1 cellular context compared by ENCODE assay signal in the genomic region with DNA sequence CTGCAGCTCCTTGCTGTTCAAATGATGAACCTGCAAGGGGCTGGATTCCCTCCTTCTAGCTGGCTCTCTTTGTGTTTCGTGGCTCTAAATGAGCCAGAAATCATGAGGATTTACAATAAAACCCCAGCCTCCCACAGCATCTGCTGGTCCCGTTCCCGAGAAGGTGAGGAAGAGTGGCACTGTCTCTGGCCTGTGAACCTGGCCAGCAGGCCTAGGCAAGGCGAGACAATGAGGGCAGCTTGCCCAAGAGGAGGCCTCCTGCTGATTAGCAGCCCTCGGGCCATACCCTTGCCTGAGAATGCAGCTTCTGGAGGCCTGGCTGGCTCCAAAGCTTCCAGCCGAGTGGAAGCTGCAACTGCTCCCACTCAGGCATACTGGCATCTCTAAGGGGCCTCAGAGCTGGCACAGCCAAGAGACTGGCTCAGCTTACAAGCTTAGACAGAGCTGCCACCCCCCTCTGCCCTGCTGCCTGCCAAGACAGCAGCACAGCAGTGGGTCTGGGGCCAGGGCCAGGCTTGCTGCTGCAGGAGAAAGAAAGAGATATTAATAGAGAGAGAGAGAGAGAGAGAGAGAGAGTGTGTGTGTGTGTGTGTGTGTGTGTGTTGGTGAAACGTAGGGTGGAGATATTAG.
TF ChIP-seq lines count a peak whose summit lies in the region.

No MANE protein-coding gene starts in this region.

TF ChIP-seq in GM12878, 131 proteins besides CTCF, POLR2A, EP300 and RAD21 (continued from another document):
- TF ChIP-seq, protein P1, sequence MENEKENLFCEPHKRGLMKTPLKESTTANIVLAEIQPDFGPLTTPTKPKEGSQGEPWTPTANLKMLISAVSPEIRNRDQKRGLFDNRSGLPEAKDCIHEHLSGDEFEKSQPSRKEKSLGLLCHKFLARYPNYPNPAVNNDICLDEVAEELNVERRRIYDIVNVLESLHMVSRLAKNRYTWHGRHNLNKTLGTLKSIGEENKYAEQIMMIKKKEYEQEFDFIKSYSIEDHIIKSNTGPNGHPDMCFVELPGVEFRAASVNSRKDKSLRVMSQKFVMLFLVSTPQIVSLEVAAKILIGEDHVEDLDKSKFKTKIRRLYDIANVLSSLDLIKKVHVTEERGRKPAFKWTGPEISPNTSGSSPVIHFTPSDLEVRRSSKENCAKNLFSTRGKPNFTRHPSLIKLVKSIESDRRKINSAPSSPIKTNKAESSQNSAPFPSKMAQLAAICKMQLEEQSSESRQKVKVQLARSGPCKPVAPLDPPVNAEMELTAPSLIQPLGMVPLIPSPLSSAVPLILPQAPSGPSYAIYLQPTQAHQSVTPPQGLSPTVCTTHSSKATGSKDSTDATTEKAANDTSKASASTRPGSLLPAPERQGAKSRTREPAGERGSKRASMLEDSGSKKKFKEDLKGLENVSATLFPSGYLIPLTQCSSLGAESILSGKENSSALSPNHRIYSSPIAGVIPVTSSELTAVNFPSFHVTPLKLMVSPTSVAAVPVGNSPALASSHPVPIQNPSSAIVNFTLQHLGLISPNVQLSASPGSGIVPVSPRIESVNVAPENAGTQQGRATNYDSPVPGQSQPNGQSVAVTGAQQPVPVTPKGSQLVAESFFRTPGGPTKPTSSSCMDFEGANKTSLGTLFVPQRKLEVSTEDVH (IDR thresholded peaks at IDR 0.05; ENCODE audit: low read depth, partially characterized antibody): no peak
- no peak for TF ChIP-seq CREB1 (IDR thresholded peaks at IDR 0.05; ENCODE audit: low read depth)
- TF ChIP-seq SUZ12 (IDR thresholded peaks at IDR 0.05; ENCODE audit: unreplicated experiment): no peak
- TF ChIP-seq, protein P2, sequence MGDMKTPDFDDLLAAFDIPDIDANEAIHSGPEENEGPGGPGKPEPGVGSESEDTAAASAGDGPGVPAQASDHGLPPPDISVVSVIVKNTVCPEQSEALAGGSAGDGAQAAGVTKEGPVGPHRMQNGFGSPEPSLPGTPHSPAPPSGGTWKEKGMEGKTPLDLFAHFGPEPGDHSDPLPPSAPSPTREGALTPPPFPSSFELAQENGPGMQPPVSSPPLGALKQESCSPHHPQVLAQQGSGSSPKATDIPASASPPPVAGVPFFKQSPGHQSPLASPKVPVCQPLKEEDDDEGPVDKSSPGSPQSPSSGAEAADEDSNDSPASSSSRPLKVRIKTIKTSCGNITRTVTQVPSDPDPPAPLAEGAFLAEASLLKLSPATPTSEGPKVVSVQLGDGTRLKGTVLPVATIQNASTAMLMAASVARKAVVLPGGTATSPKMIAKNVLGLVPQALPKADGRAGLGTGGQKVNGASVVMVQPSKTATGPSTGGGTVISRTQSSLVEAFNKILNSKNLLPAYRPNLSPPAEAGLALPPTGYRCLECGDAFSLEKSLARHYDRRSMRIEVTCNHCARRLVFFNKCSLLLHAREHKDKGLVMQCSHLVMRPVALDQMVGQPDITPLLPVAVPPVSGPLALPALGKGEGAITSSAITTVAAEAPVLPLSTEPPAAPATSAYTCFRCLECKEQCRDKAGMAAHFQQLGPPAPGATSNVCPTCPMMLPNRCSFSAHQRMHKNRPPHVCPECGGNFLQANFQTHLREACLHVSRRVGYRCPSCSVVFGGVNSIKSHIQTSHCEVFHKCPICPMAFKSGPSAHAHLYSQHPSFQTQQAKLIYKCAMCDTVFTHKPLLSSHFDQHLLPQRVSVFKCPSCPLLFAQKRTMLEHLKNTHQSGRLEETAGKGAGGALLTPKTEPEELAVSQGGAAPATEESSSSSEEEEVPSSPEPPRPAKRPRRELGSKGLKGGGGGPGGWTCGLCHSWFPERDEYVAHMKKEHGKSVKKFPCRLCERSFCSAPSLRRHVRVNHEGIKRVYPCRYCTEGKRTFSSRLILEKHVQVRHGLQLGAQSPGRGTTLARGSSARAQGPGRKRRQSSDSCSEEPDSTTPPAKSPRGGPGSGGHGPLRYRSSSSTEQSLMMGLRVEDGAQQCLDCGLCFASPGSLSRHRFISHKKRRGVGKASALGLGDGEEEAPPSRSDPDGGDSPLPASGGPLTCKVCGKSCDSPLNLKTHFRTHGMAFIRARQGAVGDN (IDR thresholded peaks at IDR 0.05): no peak
- TF ChIP-seq HDAC2 (IDR thresholded peaks at IDR 0.05): no peak
- no peak for TF ChIP-seq ZZZ3 (IDR thresholded peaks at IDR 0.05; ENCODE audit: control insufficient read depth, insufficient read length, low read depth)
- TF ChIP-seq ZNF622 (IDR thresholded peaks at IDR 0.05): no peak
- peak; percentile 19 for TF ChIP-seq MEF2B (IDR thresholded peaks at IDR 0.05; ENCODE audit: partially characterized antibody, poor library complexity, severe bottlenecking)
- TF ChIP-seq ZBTB33 (IDR thresholded peaks at IDR 0.05): no peak
- TF ChIP-seq, protein P3, sequence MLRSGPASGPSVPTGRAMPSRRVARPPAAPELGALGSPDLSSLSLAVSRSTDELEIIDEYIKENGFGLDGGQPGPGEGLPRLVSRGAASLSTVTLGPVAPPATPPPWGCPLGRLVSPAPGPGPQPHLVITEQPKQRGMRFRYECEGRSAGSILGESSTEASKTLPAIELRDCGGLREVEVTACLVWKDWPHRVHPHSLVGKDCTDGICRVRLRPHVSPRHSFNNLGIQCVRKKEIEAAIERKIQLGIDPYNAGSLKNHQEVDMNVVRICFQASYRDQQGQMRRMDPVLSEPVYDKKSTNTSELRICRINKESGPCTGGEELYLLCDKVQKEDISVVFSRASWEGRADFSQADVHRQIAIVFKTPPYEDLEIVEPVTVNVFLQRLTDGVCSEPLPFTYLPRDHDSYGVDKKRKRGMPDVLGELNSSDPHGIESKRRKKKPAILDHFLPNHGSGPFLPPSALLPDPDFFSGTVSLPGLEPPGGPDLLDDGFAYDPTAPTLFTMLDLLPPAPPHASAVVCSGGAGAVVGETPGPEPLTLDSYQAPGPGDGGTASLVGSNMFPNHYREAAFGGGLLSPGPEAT (IDR thresholded peaks at IDR 0.05; ENCODE audit: low read depth): no peak
- TF ChIP-seq USF2 (IDR thresholded peaks at IDR 0.05; ENCODE audit: borderline replicate concordance, low read depth, low read length): no peak
- TF ChIP-seq BMI1 (IDR thresholded peaks at IDR 0.05; ENCODE audit: borderline replicate concordance): no peak
- TF ChIP-seq TCF3 (IDR thresholded peaks at IDR 0.05; ENCODE audit: borderline replicate concordance, insufficient read depth, low read depth, low read length): no peak
- TF ChIP-seq JUNB (IDR thresholded peaks at IDR 0.05): no peak
- no peak for TF ChIP-seq GATAD2B (conservative IDR thresholded peaks at IDR 0.05; ENCODE audit: low read depth)
- TF ChIP-seq CREM (IDR thresholded peaks at IDR 0.05; ENCODE audit: low read depth): peak; percentile 30; the same call in 1 of the 2 replicates
- TF ChIP-seq ASH2L (IDR thresholded peaks at IDR 0.05; ENCODE audit: borderline replicate concordance, low read depth): no peak
- peak in 1 of 2 experiments; percentile 28; a peak in 2 of 4 replicates for TF ChIP-seq IKZF2 (IDR thresholded peaks at IDR 0.05)
- no peak for TF ChIP-seq ETV6 (conservative IDR thresholded peaks at IDR 0.05 in 1 of 2, IDR thresholded peaks at IDR 0.05 in 1 of 2; ENCODE audit: borderline replicate concordance in 1 of 2, low read depth in 1 of 2)
- no peak for TF ChIP-seq TBL1XR1 (IDR thresholded peaks at IDR 0.05; ENCODE audit: low read depth, low read length)
- peak; percentile 23; the same call in 1 of the 2 replicates for TF ChIP-seq MEF2A (IDR thresholded peaks at IDR 0.05; ENCODE audit: insufficient read depth, low read depth, low read length)
- TF ChIP-seq, protein P4, sequence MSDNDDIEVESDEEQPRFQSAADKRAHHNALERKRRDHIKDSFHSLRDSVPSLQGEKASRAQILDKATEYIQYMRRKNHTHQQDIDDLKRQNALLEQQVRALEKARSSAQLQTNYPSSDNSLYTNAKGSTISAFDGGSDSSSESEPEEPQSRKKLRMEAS (IDR thresholded peaks at IDR 0.05; ENCODE audit: low read depth, low read length): no peak
- no peak for TF ChIP-seq TCF7 (IDR thresholded peaks at IDR 0.05; ENCODE audit: borderline replicate concordance)
- TF ChIP-seq, protein P5, sequence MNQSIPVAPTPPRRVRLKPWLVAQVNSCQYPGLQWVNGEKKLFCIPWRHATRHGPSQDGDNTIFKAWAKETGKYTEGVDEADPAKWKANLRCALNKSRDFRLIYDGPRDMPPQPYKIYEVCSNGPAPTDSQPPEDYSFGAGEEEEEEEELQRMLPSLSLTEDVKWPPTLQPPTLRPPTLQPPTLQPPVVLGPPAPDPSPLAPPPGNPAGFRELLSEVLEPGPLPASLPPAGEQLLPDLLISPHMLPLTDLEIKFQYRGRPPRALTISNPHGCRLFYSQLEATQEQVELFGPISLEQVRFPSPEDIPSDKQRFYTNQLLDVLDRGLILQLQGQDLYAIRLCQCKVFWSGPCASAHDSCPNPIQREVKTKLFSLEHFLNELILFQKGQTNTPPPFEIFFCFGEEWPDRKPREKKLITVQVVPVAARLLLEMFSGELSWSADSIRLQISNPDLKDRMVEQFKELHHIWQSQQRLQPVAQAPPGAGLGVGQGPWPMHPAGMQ (IDR thresholded peaks at IDR 0.05; ENCODE audit: borderline replicate concordance): no peak
